In the genomic region with DNA sequence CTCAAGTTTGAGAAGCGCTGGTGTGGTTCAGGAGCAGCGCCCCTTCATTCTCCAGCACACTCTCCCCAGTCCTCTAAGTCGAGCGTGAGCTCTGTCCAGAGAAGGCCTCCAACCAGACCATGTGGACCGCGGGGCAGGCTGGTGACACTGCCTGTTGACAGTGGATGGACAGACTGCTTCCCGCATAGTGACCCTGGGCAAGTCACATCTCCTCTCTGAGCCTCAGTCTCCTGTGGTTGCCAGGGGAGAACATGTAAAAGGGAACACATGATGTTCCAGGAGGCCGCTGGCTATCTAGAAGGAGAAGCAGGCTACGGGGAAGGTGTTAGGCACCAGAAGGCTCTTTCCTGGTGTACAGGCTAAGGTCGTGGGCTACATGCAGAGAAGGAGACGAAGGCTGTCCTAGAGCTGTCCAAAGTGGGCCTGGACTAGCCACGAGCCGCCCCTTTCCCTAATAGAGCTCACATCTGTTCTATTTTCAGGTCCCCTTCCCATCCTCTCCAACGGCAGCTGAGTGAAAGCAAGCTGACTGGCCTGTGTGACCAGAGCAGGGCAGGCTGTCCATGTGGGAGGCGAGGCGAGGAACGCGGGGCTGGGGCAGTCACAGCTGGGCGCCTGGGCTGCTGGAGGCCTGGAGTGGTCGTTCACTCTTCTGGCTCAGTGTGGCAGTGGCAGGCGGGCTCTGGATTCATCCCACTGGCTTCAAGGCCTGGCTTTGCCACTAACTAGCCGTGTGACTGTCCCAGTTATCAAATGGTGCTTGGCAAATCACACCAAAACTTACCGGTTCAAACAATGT, we compare ENCODE assay signal across 9 cellular contexts. TPM values are rescaled to one million over a fixed set of nuclear protein-coding genes. Genes with fewer than 3 reads are reported as not detected.
A peak's percentile ranks its signal among the peaks of the same experiment; 100 is the strongest.
DNase-seq lines count a peak whose midpoint lies in the region; ATAC-seq lines count a peak whose summit lies in the region.
"Had no signal": no experiment of that assay in that cellular context is flagged by ENCODE, and none has a peak within 500 bp of the region (broad histone marks: within the 10 kb centered on the region; RNA-seq: fewer than 3 reads in every experiment).

No MANE protein-coding gene starts in this region.

- H3K27ac ChIP-seq in temporal lobe (ENCODE audit: low read depth, low read length), result peak overlapping the region; percentile 99

- H3K9me3 Mint-ChIP-seq in activated T-cell treated with anti-CD3 and anti-CD28 coated beads, Interleukin-2, amount 50 U/mL, for 24 hours, result no peaks in the 10 kb centered on the region
- H3K9me3 Mint-ChIP-seq in activated naive CD8-positive, alpha-beta T cell treated with anti-CD3 and anti-CD28 coated beads, Interleukin-2, amount 50 U/mL, for 24 hours, result no peaks in the 10 kb centered on the region
- H3K9me3 Mint-ChIP-seq in memory B cell, result no peaks in the 10 kb centered on the region

- DNase-seq in activated T-cell treated with anti-CD3 and anti-CD28 coated beads, Interleukin-2, amount 50 U/mL, for 24 hours, result no peak
- DNase-seq in activated T-cell treated with anti-CD3 and anti-CD28 coated beads, Interleukin-2, amount 50 U/mL, for 1 hour, result no peak
- no peak for DNase-seq in activated naive CD8-positive, alpha-beta T cell treated with anti-CD3 and anti-CD28 coated beads, Interleukin-2, amount 50 U/mL, for 24 hours
- no peak for DNase-seq in memory B cell (ENCODE audit: low spot score in 2 of 2)
- DNase-seq: NCI-H187 treated with DMSO at 0.1 percent for 48 hours had no signal

- ATAC-seq in activated naive CD8-positive, alpha-beta T cell treated with anti-CD3 and anti-CD28 coated beads, Interleukin-2, amount 50 U/mL, for 24 hours, result no peak
- ATAC-seq in memory B cell (ENCODE audit: low read depth), result no peak
- ATAC-seq in GM21529 (IDR thresholded peaks at IDR 0.05; ENCODE audit: unreplicated experiment), result no peak
- no peak for ATAC-seq in HG03457 (IDR thresholded peaks at IDR 0.05; ENCODE audit: unreplicated experiment)
- ATAC-seq in GM18909 (IDR thresholded peaks at IDR 0.05; ENCODE audit: poor library complexity, unreplicated experiment), result no peak

- H3K4me1 Mint-ChIP-seq in activated T-cell treated with anti-CD3 and anti-CD28 coated beads, Interleukin-2, amount 50 U/mL, for 24 hours (ENCODE audit: low read depth), result peaks cover 86% of the 10 kb centered on the region
- peaks cover 79% of the 10 kb centered on the region for H3K4me1 Mint-ChIP-seq in activated naive CD8-positive, alpha-beta T cell treated with anti-CD3 and anti-CD28 coated beads, Interleukin-2, amount 50 U/mL, for 24 hours
- peaks cover 57% of the 10 kb centered on the region for H3K4me1 Mint-ChIP-seq in memory B cell

- no peaks in the 10 kb centered on the region for H3K27me3 Mint-ChIP-seq in activated T-cell treated with anti-CD3 and anti-CD28 coated beads, Interleukin-2, amount 50 U/mL, for 24 hours
- no peaks in the 10 kb centered on the region for H3K27me3 Mint-ChIP-seq in activated naive CD8-positive, alpha-beta T cell treated with anti-CD3 and anti-CD28 coated beads, Interleukin-2, amount 50 U/mL, for 24 hours
- H3K27me3 Mint-ChIP-seq in memory B cell, result no peaks in the 10 kb centered on the region

- H3K36me3 Mint-ChIP-seq in activated T-cell treated with anti-CD3 and anti-CD28 coated beads, Interleukin-2, amount 50 U/mL, for 24 hours (ENCODE audit: low read depth), result peaks cover 69% of the 10 kb centered on the region
- H3K36me3 Mint-ChIP-seq in activated naive CD8-positive, alpha-beta T cell treated with anti-CD3 and anti-CD28 coated beads, Interleukin-2, amount 50 U/mL, for 24 hours (ENCODE audit: low read depth), result peaks cover 25% of the 10 kb centered on the region
- peaks cover 26% of the 10 kb centered on the region for H3K36me3 Mint-ChIP-seq in memory B cell

- peak overlapping the region; percentile 68 for H3K4me3 Mint-ChIP-seq in activated T-cell treated with anti-CD3 and anti-CD28 coated beads, Interleukin-2, amount 50 U/mL, for 24 hours
- H3K4me3 Mint-ChIP-seq in activated naive CD8-positive, alpha-beta T cell treated with anti-CD3 and anti-CD28 coated beads, Interleukin-2, amount 50 U/mL, for 24 hours, result peak overlapping the region; percentile 66
- H3K4me3 Mint-ChIP-seq in memory B cell, result peak overlapping the region; percentile 54

- H3K27ac Mint-ChIP-seq in activated T-cell treated with anti-CD3 and anti-CD28 coated beads, Interleukin-2, amount 50 U/mL, for 24 hours, result peak overlapping the region; percentile 97
- H3K27ac Mint-ChIP-seq in activated naive CD8-positive, alpha-beta T cell treated with anti-CD3 and anti-CD28 coated beads, Interleukin-2, amount 50 U/mL, for 24 hours, result peak overlapping the region; percentile 96
- H3K27ac Mint-ChIP-seq in memory B cell, result peak overlapping the region; percentile 87

RNA-seq across cellular contexts. Expression of a gene that starts 11.1 kb away (rescaled TPM):
- not detected for total RNA-seq in temporal lobe

RNA-seq across cellular contexts. Expression of a gene that starts 28.8 kb away (rescaled TPM):
- total RNA-seq in temporal lobe, result 2.7 TPM
